Comparison of ENCODE assay signal across 13 cellular contexts in genomic region chr2:215461836-215462532, GRCh38. TPM values are rescaled to one million over a fixed set of nuclear protein-coding genes. Genes with fewer than 3 reads are reported as not detected.
DNase-seq lines count a peak whose midpoint lies in the region; ATAC-seq, FAIRE-seq and TF ChIP-seq lines count a peak whose summit lies in the region.
"Had no signal": no experiment of that assay in that cellular context is flagged by ENCODE, and none has a peak within 500 bp of the region (broad histone marks: within the 10 kb centered on the region; RNA-seq: fewer than 3 reads in every experiment).

No MANE protein-coding gene starts in this region.

- H3K4me3 ChIP-seq in IMR-90 (ENCODE audit: insufficient read depth, low read depth, low read length), result no peak overlapping the region
- H3K4me3 ChIP-seq in bronchial epithelial cell (ENCODE audit: low read depth, low read length), result no peak overlapping the region
- H3K4me3 ChIP-seq in dorsolateral prefrontal cortex, result no peak overlapping the region
- no peak overlapping the region for H3K4me3 ChIP-seq in BE2C (ENCODE audit: low read depth, low read length)
- no peak overlapping the region for H3K4me3 ChIP-seq in prostate gland
- H3K4me3 ChIP-seq: neural progenitor cell, skin epidermis had no signal

- CTCF ChIA-PET in IMR-90 (lab: Yijun Ruan, JAX), result interaction anchor here (1.2 kb wide), 1 partner anchor 15 kb away, joined by 4 read pairs; no protein-coding TSS in a partner anchor

- no peak for ATAC-seq in IMR-90 (ENCODE audit: low read depth)
- no peak for ATAC-seq in GM21423 (IDR thresholded peaks at IDR 0.05; ENCODE audit: unreplicated experiment)
- ATAC-seq: stimulated activated naive CD8-positive, alpha-beta T cell treated with anti-CD3 and anti-CD28 coated beads, Interleukin-15, Interleukin-2, amounts not matched to agents 100 U/mL and 50 U/mL, for 24 hours had no signal

- peaks cover 11% of the 10 kb centered on the region for H3K9me1 ChIP-seq in IMR-90 (ENCODE audit: insufficient read depth, low read length)

- BruUV-seq in IMR-90 (replicated peaks; lab: Mats Ljungman, UMichigan), result no TSS peak

- peak overlapping the region; percentile 95 for H2BK20ac ChIP-seq in IMR-90 (ENCODE audit: low read depth, low read length)

- 0 out of 4 replicates have a peak, but pooled peaks cover 0 to 4% of the 10 kb centered on the region in 2 experiments for H3K79me1 ChIP-seq in IMR-90 (ENCODE audit: low read depth in 1 of 2, low read length in 2 of 2)

- POLR2A ChIA-PET in IMR-90 (lab: Charles Lee; ENCODE audit: unreplicated experiment), result no interaction called here

- H3K23ac ChIP-seq in IMR-90 (ENCODE audit: low read depth, low read length), result peak overlapping the region; percentile 85

- H2AK9ac ChIP-seq in IMR-90 (replicated peaks; ENCODE audit: low read depth, low read length, poor library complexity), result peak overlapping the region; percentile 6

- peak overlapping the region; percentile 94 for H3K4ac ChIP-seq in IMR-90 (ENCODE audit: low read depth, low read length)

- peak overlapping the region; percentile 93 for H2BK120ac ChIP-seq in IMR-90 (ENCODE audit: low read depth, low read length)

- no peaks in the 10 kb centered on the region for H4K20me1 ChIP-seq in IMR-90 (ENCODE audit: insufficient read depth, low read length)

- H3K56ac ChIP-seq in IMR-90 (ENCODE audit: extremely low read depth, insufficient read depth, low read length), result peak overlapping the region; percentile 48; the same call in 1 of the 2 replicates

- H3K14ac ChIP-seq in IMR-90 (replicated peaks; ENCODE audit: low read depth, low read length), result peak overlapping the region; percentile 85

- H2BK5ac ChIP-seq in IMR-90 (ENCODE audit: low read depth, low read length, poor library complexity, severe bottlenecking), result peak overlapping the region; percentile 95

- intact Hi-C loops in IMR-90 (cut with micrococcal nuclease), result loop anchor here (2.0 to 5.0 kb wide), 4 partner anchors 67 to 239 kb away; no protein-coding TSS in a partner anchor
- intact Hi-C loops in dorsolateral prefrontal cortex (cut with DNase I), result no loop called here
- intact Hi-C loops in prostate gland (cut with DNase I), result no loop called here

- TF ChIP-seq CTCF in IMR-90 (conservative IDR thresholded peaks at IDR 0.05; ENCODE audit: low read depth, low read length), result no peak
- no peak for TF ChIP-seq CTCF in bronchial epithelial cell (IDR thresholded peaks at IDR 0.05; ENCODE audit: insufficient read depth, low read length, severe bottlenecking)
- no peak for TF ChIP-seq CTCF in dorsolateral prefrontal cortex (IDR thresholded peaks at IDR 0.05 in 54 of 56, conservative IDR thresholded peaks at IDR 0.05 in 2 of 56; ENCODE audit: low read depth in 1 of 56, partially characterized antibody in 56 of 56)
- no peak for TF ChIP-seq CTCF in BE2C (IDR thresholded peaks at IDR 0.05; ENCODE audit: low read depth, low read length)
- no peak for TF ChIP-seq CTCF in prostate gland (IDR thresholded peaks at IDR 0.05)

- dilution Hi-C loops in IMR-90 (cut with HindIII; ENCODE audit: low sequenced_read_pairs, unreplicated experiment), result no loop called here

- peak overlapping the region; percentile 76 for H4K5ac ChIP-seq in IMR-90 (ENCODE audit: low read depth, low read length)

- TF ChIP-seq RAD21 in IMR-90 (IDR thresholded peaks at IDR 0.05; ENCODE audit: low read length), result no peak

- H3K27ac ChIP-seq in IMR-90 (ENCODE audit: insufficient read depth, low read length), result no peak overlapping the region
- no peak overlapping the region for H3K27ac ChIP-seq in dorsolateral prefrontal cortex
- H3K27ac ChIP-seq in prostate gland, result no peak overlapping the region
- H3K27ac ChIP-seq: neural progenitor cell had no signal

- in situ Hi-C loops in IMR-90 (cut with MboI; ENCODE audit: low sequenced_read_pairs), result no loop called here

- H3K9me3 ChIP-seq in IMR-90 (ENCODE audit: control insufficient read depth, insufficient read depth, low read length) (no peaks in the 10 kb centered on the region), BE2C (no peaks in the 10 kb centered on the region), prostate gland (no peaks in the 10 kb centered on the region)

- H4K8ac ChIP-seq in IMR-90 (ENCODE audit: low read depth in 2 of 2, low read length in 2 of 2), result peak overlapping the region; percentile 32 to 78

- peak overlapping the region; percentile 95 for H2AK5ac ChIP-seq in IMR-90 (ENCODE audit: low read depth, low read length)

- peak overlapping the region; percentile 90 for H2BK15ac ChIP-seq in IMR-90 (ENCODE audit: low read depth, low read length)

- H4K91ac ChIP-seq in IMR-90 (ENCODE audit: insufficient read depth, low read depth, low read length), result peak overlapping the region; percentile 87

- 93% methylated on average over 2 of the region's 5 CpGs; no CpG with 5 or more reads in 1 of the 2 experiments for WGBS in IMR-90 (ENCODE audit: extremely low coverage in 2 of 2, insufficient read length in 1 of 2), 2 experiments
- WGBS in prostate gland, result 91% methylated on average over 5 of the region's 5 CpGs

- H3K4me2 ChIP-seq in IMR-90 (ENCODE audit: low read depth, low read length), result no peak overlapping the region
- H3K4me2 ChIP-seq: neural progenitor cell had no signal

- TF ChIP-seq POLR2A in IMR-90 (IDR thresholded peaks at IDR 0.05; ENCODE audit: low read depth, low read length), result no peak
- TF ChIP-seq POLR2A in prostate gland (IDR thresholded peaks at IDR 0.05), result no peak

- H3K27me3 ChIP-seq in IMR-90 (ENCODE audit: control insufficient read depth, insufficient read depth, low read length) (no peaks in the 10 kb centered on the region), bronchial epithelial cell (ENCODE audit: control insufficient read depth, insufficient read depth, low read length) (no peaks in the 10 kb centered on the region), dorsolateral prefrontal cortex (peaks cover 0 to 8% (median 0%) of the 10 kb centered on the region in 45 donors), BE2C (no peaks in the 10 kb centered on the region), prostate gland (replicated peaks; ENCODE audit: insufficient read depth) (no peaks in the 10 kb centered on the region)
- H3K27me3 ChIP-seq: neural progenitor cell had no signal

- H3K9ac ChIP-seq in IMR-90 (ENCODE audit: low read depth, low read length), result peak overlapping the region; percentile 25; the same call in 1 of the 2 replicates
- H3K9ac ChIP-seq: neural progenitor cell had no signal

- H3K36me3 ChIP-seq in IMR-90 (ENCODE audit: control insufficient read depth, insufficient read depth, low read length) (no peaks in the 10 kb centered on the region), bronchial epithelial cell (ENCODE audit: control insufficient read depth, insufficient read depth, low read length) (no peaks in the 10 kb centered on the region), BE2C (no peaks in the 10 kb centered on the region), prostate gland (no peaks in the 10 kb centered on the region)
- H3K36me3 ChIP-seq: neural progenitor cell had no signal

- peaks cover 18% of the 10 kb centered on the region for H3K4me1 ChIP-seq in IMR-90 (ENCODE audit: control insufficient read depth, insufficient read depth, low read length)
- no peaks in the 10 kb centered on the region for H3K4me1 ChIP-seq in BE2C
- no peaks in the 10 kb centered on the region for H3K4me1 ChIP-seq in prostate gland (replicated peaks)
- H3K4me1 ChIP-seq: neural progenitor cell had no signal

- no peak for FAIRE-seq in bronchial epithelial cell (lab: Jason Lieb, UNC)

- peak; percentile 11 for DNase-seq in A172 (ENCODE audit: low spot score)
- peak; percentile 67 for DNase-seq in IMR-90
- peak; percentile 74 for DNase-seq in bronchial epithelial cell (ENCODE audit: low read depth)
- peak; percentile 82 for DNase-seq in iris pigment epithelial cell (ENCODE audit: low read depth)
- no peak for DNase-seq in dorsolateral prefrontal cortex
- no peak for DNase-seq in BE2C
- no peak for DNase-seq in prostate gland (ENCODE audit: low spot score)
- DNase-seq: activated effector memory CD4-positive, alpha-beta T cell treated with anti-CD3 and anti-CD28 coated beads, Interleukin-2, amount 50 U/mL, for 16 hours; COR-L47; stimulated activated naive CD8-positive, alpha-beta T cell treated with anti-CD3 and anti-CD28 coated beads, Interleukin-15, Interleukin-2, amounts not matched to agents 100 U/mL and 50 U/mL, for 24 hours had no signal

- peak overlapping the region; percentile 95 for H3K18ac ChIP-seq in IMR-90 (ENCODE audit: low read depth, low read length)

- peak overlapping the region; percentile 78 for H2AFZ ChIP-seq in IMR-90 (replicated peaks; ENCODE audit: low read length, poor library complexity)
- H2AFZ ChIP-seq: neural progenitor cell had no signal

TF ChIP-seq in IMR-90, 13 proteins besides CTCF, POLR2A, EP300 and RAD21 (continues in another document):
- no peak for TF ChIP-seq FOS (IDR thresholded peaks at IDR 0.05; ENCODE audit: low read depth, low read length)
- no peak for TF ChIP-seq NFE2L2 (IDR thresholded peaks at IDR 0.05; ENCODE audit: low read depth, low read length)
- TF ChIP-seq USF2 (IDR thresholded peaks at IDR 0.05; ENCODE audit: low read depth, low read length), result no peak
- no peak for TF ChIP-seq CEBPB (IDR thresholded peaks at IDR 0.05; ENCODE audit: low read depth, low read length)

RNA-seq across cellular contexts. Expression of gene FN1, which starts 26.1 kb away (rescaled TPM):
- 15.5 and 17.2 TPM in 2 replicates for total RNA-seq in A172 (2014; rRNA removed; shearing (Covaris generic))
- total RNA-seq in IMR-90 (2012; rRNA removed), result 7,693 and 8,243 TPM in 2 replicates
- polyA plus RNA-seq in IMR-90 (2012; rRNA removed), result 11,046 and 13,004 TPM in 2 replicates
- 4,918 and 6,925 TPM in 2 replicates for polyA plus RNA-seq in IMR-90 (2012; cell fraction: cytosol; rRNA removed)
- 23,704 and 31,508 TPM in 2 replicates for polyA plus RNA-seq in IMR-90 (2012; cell fraction: nucleus; rRNA removed; ENCODE audit: low replicate concordance)
- 53.8 and 83.2 TPM in 2 replicates for total RNA-seq in bronchial epithelial cell
- total RNA-seq in dorsolateral prefrontal cortex, result 100 to 1,000 TPM in 27 of 120 experiments, 10 to 100 TPM in 93; 33.6 to 261 (median 71.4) TPM
- polyA plus RNA-seq in BE2C (2012; ENCODE audit: insufficient read depth, insufficient read length, low read depth), result 3.9 TPM
- 100 to 1,000 TPM in 1 of 2 donors, 10 to 100 TPM in 1; 84.2 to 257 TPM for total RNA-seq in prostate gland

Comparison
In these comparisons a context has a peak if more than half of its experiments do, and no peak if none do; other contexts are left out.
1. DNase-seq: peak in A172 (single experiment), IMR-90 (single experiment), bronchial epithelial cell (single experiment) and iris pigment epithelial cell (single experiment); none in dorsolateral prefrontal cortex (0 of 10), BE2C (single experiment) and prostate gland (single experiment).
2. RNA of gene FN1, which starts 26.1 kb away (total RNA-seq): 7,693 to 8,243 TPM in IMR-90; 84.2 to 257 TPM in prostate gland, 53.8 to 83.2 TPM in bronchial epithelial cell, 33.6 to 261 TPM in dorsolateral prefrontal cortex and 15.5 to 17.2 TPM in A172; every median in the first group is over 10 times any median in the second.